In genomic region chr2:241234962-241235361, GRCh38 we compare ENCODE assay signal across 27 cellular contexts. TPM values are rescaled to one million over a fixed set of nuclear protein-coding genes. Genes with fewer than 3 reads are reported as not detected.
DNase-seq lines count a peak whose midpoint lies in the region; ATAC-seq, FAIRE-seq and TF ChIP-seq lines count a peak whose summit lies in the region.
"Had no signal": no experiment of that assay in that cellular context is flagged by ENCODE, and none has a peak within 500 bp of the region (broad histone marks: within the 10 kb centered on the region; RNA-seq: fewer than 3 reads in every experiment).

No MANE protein-coding gene starts in this region.

- FAIRE-seq in kidney (lab: Jason Lieb, UNC): no peak
- FAIRE-seq: G401.6, H1 had no signal

- TF ChIP-seq CTCF in HFFc6 (IDR thresholded peaks at IDR 0.05) (no peak), RWPE1 (conservative IDR thresholded peaks at IDR 0.05; ENCODE audit: low read depth) (no peak), kidney (IDR thresholded peaks at IDR 0.05; ENCODE audit: borderline replicate concordance, extremely low read depth, insufficient read depth) (no peak), neutrophil (IDR thresholded peaks at IDR 0.05) (no peak)

- peaks cover 26% of the 10 kb centered on the region for H3K27me3 Mint-ChIP-seq in HFFc6 (ENCODE audit: insufficient read depth)
- H3K27me3 Mint-ChIP-seq in stimulated activated naive CD8-positive, alpha-beta T cell treated with anti-CD3 and anti-CD28 coated beads, Interleukin-15, amount 100 ng/mL, for 72 hours: no peaks in the 10 kb centered on the region
- H3K27me3 Mint-ChIP-seq: CD4-positive, alpha-beta memory T cell had no signal

- H3K36me3 Mint-ChIP-seq in HFFc6 (ENCODE audit: low read depth): peaks cover 70% of the 10 kb centered on the region

- H3K9me3 ChIP-seq in kidney (ENCODE audit: control insufficient read depth in 1 of 2, low read length in 2 of 2): no peaks in the 10 kb centered on the region
- H3K9me3 ChIP-seq in neutrophil: no peaks in the 10 kb centered on the region

- POLR2A ChIA-PET in RWPE1 (lab: Yijun Ruan, JAX; ENCODE audit: low non-redundant PET): no interaction called here

- no peak overlapping the region for H3K9ac ChIP-seq in kidney (ENCODE audit: low read length in 2 of 2)

- 0 out of 2 replicates have a peak, but pooled peaks cover 4% of the 10 kb centered on the region for H3K4me1 Mint-ChIP-seq in HFFc6 (ENCODE audit: low read depth)
- H3K4me1 Mint-ChIP-seq in stimulated activated naive CD8-positive, alpha-beta T cell treated with anti-CD3 and anti-CD28 coated beads, Interleukin-15, amount 100 ng/mL, for 72 hours: no peaks in the 10 kb centered on the region

- H3K4me3 ChIP-seq in kidney (ENCODE audit: low read length in 2 of 2): no peak overlapping the region
- H3K4me3 ChIP-seq in neutrophil (ENCODE audit: low read depth in 1 of 2, low read length in 1 of 2): no peak overlapping the region

- H3K36me3 ChIP-seq in kidney (ENCODE audit: control insufficient read depth in 1 of 2, insufficient read depth in 2 of 2, low read length in 2 of 2) (peaks cover 71 to 88% of the 10 kb centered on the region in 2 donors), neutrophil (peaks cover 99% of the 10 kb centered on the region)

- CTCF ChIA-PET in RWPE1 (lab: Yijun Ruan, JAX): no interaction called here

- no peaks in the 10 kb centered on the region for H3K27me3 ChIP-seq in neutrophil

- DNase-seq in HFFc6: no peak
- DNase-seq in RWPE1 (ENCODE audit: low spot score): no peak
- peak; percentile 56 for DNase-seq in kidney
- DNase-seq in stimulated activated naive CD8-positive, alpha-beta T cell treated with anti-CD3 and anti-CD28 coated beads, Interleukin-15, amount 100 ng/mL, for 72 hours: no peak
- no peak for DNase-seq in DMS53 (lab: John Stamatoyannopoulos, UW)
- DNase-seq: C1 segment of cervical spinal cord; CD4-positive, alpha-beta memory T cell; COR-L47; Karpas-422; MV-4-11; NCI-H1105; NCI-H1436 treated with DMSO at 0.1 percent for 48 hours; NCI-H1930; NCI-H2107; NCI-H446; NCI-H524 treated with DMSO at 0.1 percent for 48 hours; NCI-H82; NK-92 treated with Interleukin-12 subunit alpha and Interleukin-12 subunit beta, amount 100 ng/mL, for 24 hours; PC-3; SHP77 had no signal

- no peaks in the 10 kb centered on the region for H3K4me1 ChIP-seq in kidney (ENCODE audit: control insufficient read depth in 1 of 2, insufficient read depth in 1 of 2, low read depth in 1 of 2, low read length in 2 of 2)
- H3K4me1 ChIP-seq in neutrophil (ENCODE audit: control insufficient read depth in 1 of 2, insufficient read depth in 1 of 2, low read depth in 1 of 2, low read length in 1 of 2): no peaks in the 10 kb centered on the region

- H3K27ac Mint-ChIP-seq in HFFc6: peak overlapping the region; percentile 73
- no peak overlapping the region for H3K27ac Mint-ChIP-seq in stimulated activated naive CD8-positive, alpha-beta T cell treated with anti-CD3 and anti-CD28 coated beads, Interleukin-15, amount 100 ng/mL, for 72 hours

- no peak overlapping the region; the same call in 1 of the 2 replicates for H3K4me3 Mint-ChIP-seq in HFFc6
- no peak overlapping the region for H3K4me3 Mint-ChIP-seq in stimulated activated naive CD8-positive, alpha-beta T cell treated with anti-CD3 and anti-CD28 coated beads, Interleukin-15, amount 100 ng/mL, for 72 hours
- H3K4me3 Mint-ChIP-seq: CD4-positive, alpha-beta memory T cell had no signal

- intact Hi-C loops in kidney (cut with DNase I): no loop called here

- H3K27ac ChIP-seq in RWPE1: peak overlapping the region; percentile 7; the same call in 1 of the 2 replicates
- H3K27ac ChIP-seq in kidney (ENCODE audit: low read depth in 2 of 2, low read length in 2 of 2): no peak overlapping the region
- peak overlapping the region; percentile 25 for H3K27ac ChIP-seq in neutrophil
- H3K27ac ChIP-seq: HL-60 had no signal

- ATAC-seq in GM18873 (IDR thresholded peaks at IDR 0.05; ENCODE audit: low FRiP score, unreplicated experiment) (no peak), GM19324 (IDR thresholded peaks at IDR 0.05; ENCODE audit: low FRiP score, unreplicated experiment) (no peak)
- ATAC-seq in stimulated activated naive CD8-positive, alpha-beta T cell treated with anti-CD3 and anti-CD28 coated beads, Interleukin-15, amount 100 ng/mL, for 72 hours: no peak
- ATAC-seq: HCT116, PC-3 had no signal

- H3K9me3 Mint-ChIP-seq in HFFc6: no peaks in the 10 kb centered on the region
- no peaks in the 10 kb centered on the region for H3K9me3 Mint-ChIP-seq in stimulated activated naive CD8-positive, alpha-beta T cell treated with anti-CD3 and anti-CD28 coated beads, Interleukin-15, amount 100 ng/mL, for 72 hours
- H3K9me3 Mint-ChIP-seq: CD4-positive, alpha-beta memory T cell had no signal

RNA-seq across cellular contexts. Expression of gene ANO7, which starts 46.5 kb away (rescaled TPM):
- total RNA-seq in HFFc6 (2021; fragmentation: NEBNext Ultra II Directional; extraction: Animal tissue kit (Norgen Biotek cat#: 25700)): 1 to 10 TPM in 4 of 6 experiments, under 1 TPM in 2; 0.80 to 1.4 (median 1.2) TPM
- total RNA-seq in kidney: 1.9 TPM
- 1.1 TPM for polyA plus RNA-seq in kidney (ENCODE audit: insufficient read depth, low read depth, low replicate concordance)

Comparison
In these comparisons a context has a peak if more than half of its experiments do, and no peak if none do; other contexts are left out.
1. H3K27ac ChIP-seq: peak in RWPE1 (single experiment) and neutrophil (single experiment); none in kidney (0 of 2).